Comparison of ENCODE assay signal across 25 cellular contexts in the genomic region with DNA sequence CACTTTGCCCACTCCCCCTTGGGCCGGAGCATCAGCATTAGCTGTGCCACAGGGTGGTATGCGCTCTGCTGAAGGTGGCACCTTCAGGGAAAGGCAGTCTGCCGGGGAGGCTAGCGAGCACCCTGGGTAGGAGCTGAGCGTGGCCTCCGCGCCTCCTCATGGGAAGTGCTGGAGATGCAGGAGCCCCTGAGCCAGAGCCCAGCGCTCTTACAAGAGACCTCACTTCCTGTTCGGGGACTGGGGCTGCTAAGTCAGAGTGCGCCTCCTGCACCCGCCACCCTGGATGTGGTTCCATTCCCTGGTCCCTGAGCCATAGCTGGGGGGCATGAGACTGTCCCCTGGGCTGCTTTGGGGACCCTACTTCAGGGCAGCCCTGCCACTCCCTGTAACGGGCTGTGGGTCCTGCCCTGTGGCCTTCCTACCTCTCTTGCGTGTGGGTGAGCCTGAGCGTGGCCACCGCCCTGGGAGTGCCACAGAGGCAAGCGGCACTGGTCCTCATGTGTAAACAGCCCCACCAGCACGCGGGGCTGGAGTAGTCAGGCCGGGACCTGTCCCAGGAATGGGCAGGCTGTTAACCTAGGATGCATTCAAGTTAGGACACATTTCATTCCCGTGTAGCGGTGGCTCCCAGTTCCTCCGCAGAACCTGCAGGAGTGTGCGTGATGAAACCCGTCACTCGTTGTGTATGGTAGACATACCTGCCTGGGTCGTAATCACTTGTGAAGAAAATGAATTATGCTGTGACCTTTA. TPM values are rescaled to one million over a fixed set of nuclear protein-coding genes. Genes with fewer than 3 reads are reported as not detected.
A peak's percentile ranks its signal among the peaks of the same experiment; 100 is the strongest.
DNase-seq lines count a peak whose midpoint lies in the region; ATAC-seq, FAIRE-seq and TF ChIP-seq lines count a peak whose summit lies in the region.
"Had no signal": no experiment of that assay in that cellular context is flagged by ENCODE, and none has a peak within 500 bp of the region (broad histone marks: within the 10 kb centered on the region; RNA-seq: fewer than 3 reads in every experiment).

No MANE protein-coding gene starts in this region.

- 61 to 73% methylated on average over 3 to 22 of the region's 26 CpGs for WGBS in transverse colon (ENCODE audit: low coverage in 1 of 2), 2 donors

- H3K9me1 ChIP-seq in keratinocyte (ENCODE audit: control insufficient read depth, extremely low read depth, insufficient read depth, low read length): no peaks in the 10 kb centered on the region

- no peak for TF ChIP-seq EP300 in transverse colon (IDR thresholded peaks at IDR 0.05; ENCODE audit: low read depth)

- no peak for TF ChIP-seq POLR2A in breast epithelium (IDR thresholded peaks at IDR 0.05)
- no peak for TF ChIP-seq POLR2A in transverse colon (IDR thresholded peaks at IDR 0.05)

- TF ChIP-seq CTCF in breast epithelium (IDR thresholded peaks at IDR 0.05) (no peak), keratinocyte (optimal IDR thresholded peaks at IDR 0.05 in 1 of 3, IDR thresholded peaks at IDR 0.05 in 1 of 3, conservative IDR thresholded peaks at IDR 0.05 in 1 of 3; ENCODE audit: extremely low read depth in 1 of 3, insufficient read depth in 2 of 3, low read length in 3 of 3) (no peak), transverse colon (IDR thresholded peaks at IDR 0.05) (no peak)

- DNase-seq in HPDE6-E6E7 (ENCODE audit: extremely low spot score): peak; percentile 84
- peak in 1 of 2 donors; percentile 81 for DNase-seq in breast epithelium (ENCODE audit: low spot score in 2 of 2)
- peak; percentile 95 for DNase-seq in keratinocyte (ENCODE audit: low read depth, low spot score)
- DNase-seq in transverse colon: peak; percentile 68
- no peak for DNase-seq in stimulated activated CD4-positive, alpha-beta T cell treated with anti-CD3 and anti-CD28 coated beads, Interleukin-2, amount 100 ng/mL, for 24 hours
- no peak for DNase-seq in RPMI8226
- no peak for DNase-seq in Karpas-422
- DNase-seq: ACHN; activated CD4-positive, alpha-beta T cell treated with anti-CD3 and anti-CD28 coated beads for 4 hours; activated effector memory CD4-positive, alpha-beta T cell treated with Interleukin-2 at 50 U/mL for 16 hours; aorta; caudate nucleus; DMS53; NCI-H1436 treated with DMSO at 0.1 percent for 48 hours; NCI-H2107; nephron progenitor cell; SHP77; spleen; stimulated activated CD4-positive, alpha-beta T cell treated with anti-CD3 and anti-CD28 coated beads, Interleukin-2, amount 100 ng/mL, for 48 hours had no signal

- intact Hi-C loops in breast epithelium (cut with DNase I; ENCODE audit: low total_unique reads): no loop called here
- intact Hi-C loops in transverse colon (cut with DNase I; ENCODE audit: low total_unique reads): no loop called here

- H3K4me1 ChIP-seq in breast epithelium (no peaks in the 10 kb centered on the region), keratinocyte (ENCODE audit: control insufficient read depth, extremely low read depth, insufficient read depth, low read length) (peaks cover 15% of the 10 kb centered on the region), transverse colon (peaks cover 2 to 15% (median 11%) of the 10 kb centered on the region in 4 donors), Karpas-422 (ENCODE audit: low read length) (no peaks in the 10 kb centered on the region)
- H3K4me1 ChIP-seq: pancreas had no signal

- H3K4me2 ChIP-seq in keratinocyte (ENCODE audit: control insufficient read depth, extremely low read depth, insufficient read depth, low read depth, low read length) (peak overlapping the region; percentile 45), Karpas-422 (ENCODE audit: low read depth, low read length, poor library complexity, severe bottlenecking) (no peak overlapping the region)

- peak; percentile 92 for FAIRE-seq in keratinocyte (lab: Jason Lieb, UNC)
- FAIRE-seq: endometrium, G401.6, islet of Langerhans, pancreas had no signal

- dilution Hi-C loops in keratinocyte (cut with MboI; ENCODE audit: extremely low pct_ligation_motif_present, low sequenced_read_pairs): no loop called here

- H3K27me3 ChIP-seq in breast epithelium: no peaks in the 10 kb centered on the region
- H3K27me3 ChIP-seq in keratinocyte (ENCODE audit: control insufficient read depth, extremely low read depth, insufficient read depth, low read length): no peaks in the 10 kb centered on the region
- H3K27me3 ChIP-seq in transverse colon: no peaks in the 10 kb centered on the region
- H3K27me3 ChIP-seq in Karpas-422 (ENCODE audit: low read length): no peaks in the 10 kb centered on the region
- H3K27me3 ChIP-seq: pancreas, spleen had no signal

- no peak for ATAC-seq in GM18498 (IDR thresholded peaks at IDR 0.05; ENCODE audit: unreplicated experiment)

- H3K27ac ChIP-seq in breast epithelium (peak overlapping the region; percentile 74 to 88), keratinocyte (ENCODE audit: control insufficient read depth, insufficient read depth, low read length) (peak overlapping the region; percentile 69), transverse colon (peak overlapping the region; percentile 14 to 54 (median 39)), Karpas-422 (ENCODE audit: low read length) (no peak overlapping the region)
- H3K27ac ChIP-seq: pancreas had no signal

- H3K9ac ChIP-seq in keratinocyte (ENCODE audit: control insufficient read depth, extremely low read depth, insufficient read depth, low read length) (peak overlapping the region; percentile 67), Karpas-422 (ENCODE audit: low read length) (no peak overlapping the region)

- H3K9me3 ChIP-seq in breast epithelium (no peaks in the 10 kb centered on the region), keratinocyte (ENCODE audit: control insufficient read depth, low read depth, low read length) (no peaks in the 10 kb centered on the region), transverse colon (no peaks in the 10 kb centered on the region), Karpas-422 (ENCODE audit: low read length) (no peaks in the 10 kb centered on the region)
- H3K9me3 ChIP-seq: pancreas, spleen had no signal

- in situ Hi-C loops in transverse colon (cut with MboI; ENCODE audit: low pct_ligation_motif_present in 1 of 4, low pct_unique_long_range_greater_than_20kb in 1 of 4, low sequenced_read_pairs in 3 of 4): loop anchor here in 1 of 4 donors (25.0 kb wide), 1 partner anchor 330 kb away; a partner anchor contains a TSS

- H4K20me1 ChIP-seq in keratinocyte (ENCODE audit: control insufficient read depth, extremely low read depth, insufficient read depth, low read length) (no peaks in the 10 kb centered on the region), Karpas-422 (ENCODE audit: insufficient read depth, low read depth, low read length) (no peaks in the 10 kb centered on the region)

- peak overlapping the region in 2 of 3 donors; percentile 18 to 19 for H3K4me3 ChIP-seq in breast epithelium
- H3K4me3 ChIP-seq in keratinocyte (ENCODE audit: control insufficient read depth in 2 of 3, extremely low read depth in 1 of 3, insufficient read depth in 2 of 3, low read depth in 1 of 3, low read length in 3 of 3): no peak overlapping the region
- H3K4me3 ChIP-seq in transverse colon: no peak overlapping the region
- no peak overlapping the region for H3K4me3 ChIP-seq in Karpas-422 (ENCODE audit: low read length)
- H3K4me3 ChIP-seq: lung, pancreas, spleen had no signal

- H3K36me3 ChIP-seq in breast epithelium (no peaks in the 10 kb centered on the region), keratinocyte (ENCODE audit: control insufficient read depth in 2 of 2, extremely low read depth in 1 of 2, insufficient read depth in 2 of 2, low read length in 2 of 2) (peaks cover 4 to 9% of the 10 kb centered on the region in 2 experiments), transverse colon (no peaks in the 10 kb centered on the region), Karpas-422 (ENCODE audit: insufficient read depth, low read length) (0 out of 2 replicates have a peak, but pooled peaks cover 7% of the 10 kb centered on the region)

- H3K79me2 ChIP-seq in keratinocyte (ENCODE audit: control insufficient read depth, insufficient read depth, low read length) (peaks cover 4% of the 10 kb centered on the region), Karpas-422 (ENCODE audit: low read length) (no peaks in the 10 kb centered on the region)

- H3K9me2 ChIP-seq in Karpas-422 (replicated peaks; ENCODE audit: insufficient read depth, low read length): no peaks in the 10 kb centered on the region

- H2AFZ ChIP-seq in keratinocyte (ENCODE audit: control insufficient read depth, low read length) (no peak overlapping the region), Karpas-422 (ENCODE audit: low read length) (no peak overlapping the region)

RNA-seq across cellular contexts. Expression of a gene that starts 19.4 kb away (rescaled TPM):
- 10 to 100 TPM; 26.5 to 41.9 (median 27.2) TPM for total RNA-seq in breast epithelium
- 20.6 to 26.1 TPM (median 24.8 TPM) in 3 replicates for polyA plus RNA-seq in keratinocyte
- polyA plus RNA-seq in keratinocyte (2011; ENCODE audit: low read depth): 35.0 TPM
- polyA plus RNA-seq in keratinocyte (2011; cell fraction: cytosol; rRNA removed): 19.4 and 29.1 TPM in 2 replicates
- polyA plus RNA-seq in keratinocyte (2011; cell fraction: nucleus; rRNA removed): 7.3 and 7.4 TPM in 2 replicates
- polyA plus RNA-seq in keratinocyte (2012; ENCODE audit: low replicate concordance): 43.4 and 43.6 TPM in 2 replicates
- 5.1 to 8.4 TPM (median 7.2 TPM) in 3 replicates for polyA minus RNA-seq in keratinocyte
- polyA minus RNA-seq in keratinocyte (2011; cell fraction: cytosol; rRNA and poly(A)+ RNA removed): 14.8 TPM
- polyA minus RNA-seq in keratinocyte (2011; cell fraction: nucleus; rRNA and poly(A)+ RNA removed): 3.4 and 8.8 TPM in 2 replicates
- total RNA-seq in transverse colon: 10 to 100 TPM in 2 of 4 donors, 1 to 10 TPM in 1, not detected in 1; 1.5 to 17.1 (median 15.2) TPM
- total RNA-seq in Karpas-422 (2014; rRNA removed; shearing (Covaris generic); ENCODE audit: low replicate concordance): 62.9 and 63.5 TPM in 2 replicates

RNA-seq across cellular contexts. Expression of a gene that starts 19.7 kb away (rescaled TPM):
- total RNA-seq in breast epithelium (10 to 100 TPM; 29.5 to 45.4 (median 38.5) TPM), transverse colon (10 to 100 TPM; 10.8 to 26.3 (median 23.9) TPM)
- 6.9 to 14.4 TPM (median 13.8 TPM) in 3 replicates for polyA plus RNA-seq in keratinocyte
- polyA plus RNA-seq in keratinocyte (2011; ENCODE audit: low read depth): 120 TPM
- 9.5 and 14.2 TPM in 2 replicates for polyA plus RNA-seq in keratinocyte (2011; cell fraction: cytosol; rRNA removed)
- 16.5 and 19.6 TPM in 2 replicates for polyA plus RNA-seq in keratinocyte (2011; cell fraction: nucleus; rRNA removed)
- polyA plus RNA-seq in keratinocyte (2012; ENCODE audit: low replicate concordance): 20.1 and 21.2 TPM in 2 replicates
- polyA minus RNA-seq in keratinocyte: 9.9 to 18.6 TPM (median 13.9 TPM) in 3 replicates
- 12.7 TPM for polyA minus RNA-seq in keratinocyte (2011; cell fraction: cytosol; rRNA and poly(A)+ RNA removed)
- polyA minus RNA-seq in keratinocyte (2011; cell fraction: nucleus; rRNA and poly(A)+ RNA removed): 9.3 and 17.5 TPM in 2 replicates
- 23.1 and 32.6 TPM in 2 replicates for total RNA-seq in Karpas-422 (2014; rRNA removed; shearing (Covaris generic); ENCODE audit: low replicate concordance)

RNA-seq across cellular contexts. Expression of a gene that starts 46.9 kb away (rescaled TPM):
- total RNA-seq in breast epithelium: 100 to 1,000 TPM; 222 to 275 (median 253) TPM
- 113 to 130 TPM (median 116 TPM) in 3 replicates for polyA plus RNA-seq in keratinocyte
- 78.8 TPM for polyA plus RNA-seq in keratinocyte (2011; ENCODE audit: low read depth)
- 85.3 and 98.2 TPM in 2 replicates for polyA plus RNA-seq in keratinocyte (2011; cell fraction: cytosol; rRNA removed)
- polyA plus RNA-seq in keratinocyte (2011; cell fraction: nucleus; rRNA removed): 375 and 378 TPM in 2 replicates
- polyA plus RNA-seq in keratinocyte (2012; ENCODE audit: low replicate concordance): 94.2 and 94.6 TPM in 2 replicates
- polyA minus RNA-seq in keratinocyte: 56.7 to 136 TPM (median 80.6 TPM) in 3 replicates
- polyA minus RNA-seq in keratinocyte (2011; cell fraction: cytosol; rRNA and poly(A)+ RNA removed): 107 TPM
- polyA minus RNA-seq in keratinocyte (2011; cell fraction: nucleus; rRNA and poly(A)+ RNA removed): 168 and 243 TPM in 2 replicates
- total RNA-seq in transverse colon: 100 to 1,000 TPM; 205 to 427 (median 291) TPM
- total RNA-seq in Karpas-422 (2014; rRNA removed; shearing (Covaris generic); ENCODE audit: low replicate concordance): 144 and 266 TPM in 2 replicates

RNA-seq across cellular contexts. Expression of a gene that starts 53.1 kb away (rescaled TPM):
- 10 to 100 TPM; 10.7 to 17.7 (median 11.3) TPM for total RNA-seq in breast epithelium
- polyA plus RNA-seq in keratinocyte: 4.4 to 8.9 TPM (median 5.9 TPM) in 3 replicates
- polyA plus RNA-seq in keratinocyte (2011; ENCODE audit: low read depth): 0.64 TPM
- 3.7 and 9.9 TPM in 2 replicates for polyA plus RNA-seq in keratinocyte (2011; cell fraction: cytosol; rRNA removed)
- 8.1 and 10.7 TPM in 2 replicates for polyA plus RNA-seq in keratinocyte (2011; cell fraction: nucleus; rRNA removed)
- 5.2 and 10.0 TPM in 2 replicates for polyA plus RNA-seq in keratinocyte (2012; ENCODE audit: low replicate concordance)
- 2.1 to 5.0 TPM (median 3.2 TPM) in 3 replicates for polyA minus RNA-seq in keratinocyte
- 8.8 TPM for polyA minus RNA-seq in keratinocyte (2011; cell fraction: cytosol; rRNA and poly(A)+ RNA removed)
- polyA minus RNA-seq in keratinocyte (2011; cell fraction: nucleus; rRNA and poly(A)+ RNA removed): 5.4 and 6.7 TPM in 2 replicates
- 10 to 100 TPM; 12.2 to 38.2 (median 14.1) TPM for total RNA-seq in transverse colon
- 8.0 and 30.8 TPM in 2 replicates for total RNA-seq in Karpas-422 (2014; rRNA removed; shearing (Covaris generic); ENCODE audit: low replicate concordance)

RNA-seq across cellular contexts. Expression of a gene that starts 59.5 kb away (rescaled TPM):
- total RNA-seq in breast epithelium (100 to 1,000 TPM in 1 of 3 donors, 10 to 100 TPM in 2; 61.6 to 305 (median 83.2) TPM), transverse colon (1,000 to 10,000 TPM in 3 of 4 donors, 100 to 1,000 TPM in 1; 504 to 5,877 (median 3,263) TPM)
- 8.2 to 60.7 TPM (median 10.0 TPM) in 3 replicates for polyA plus RNA-seq in keratinocyte
- polyA plus RNA-seq in keratinocyte (2011; ENCODE audit: low read depth): 94.1 TPM
- 15.4 and 80.5 TPM in 2 replicates for polyA plus RNA-seq in keratinocyte (2011; cell fraction: cytosol; rRNA removed)
- 49.1 and 79.4 TPM in 2 replicates for polyA plus RNA-seq in keratinocyte (2011; cell fraction: nucleus; rRNA removed)
- 16.1 and 59.8 TPM in 2 replicates for polyA plus RNA-seq in keratinocyte (2012; ENCODE audit: low replicate concordance)
- polyA minus RNA-seq in keratinocyte: 4.6 to 13.7 TPM (median 11.2 TPM) in 3 replicates
- polyA minus RNA-seq in keratinocyte (2011; cell fraction: cytosol; rRNA and poly(A)+ RNA removed): 58.3 TPM
- 7.6 and 11.1 TPM in 2 replicates for polyA minus RNA-seq in keratinocyte (2011; cell fraction: nucleus; rRNA and poly(A)+ RNA removed)
- total RNA-seq in Karpas-422 (2014; rRNA removed; shearing (Covaris generic); ENCODE audit: low replicate concordance): 30.4 and 55.2 TPM in 2 replicates

Comparison
In these comparisons a context has a peak if more than half of its experiments do, and no peak if none do; other contexts are left out.
1. DNase-seq: peak in HPDE6-E6E7 (single experiment), keratinocyte (single experiment) and transverse colon (single experiment); none in stimulated activated CD4-positive, alpha-beta T cell treated with anti-CD3 and anti-CD28 coated beads, Interleukin-2, amount 100 ng/mL, for 24 hours (0 of 2), RPMI8226 (single experiment) and Karpas-422 (single experiment).
2. H3K4me3 ChIP-seq: peak in breast epithelium (2 of 3); none in keratinocyte (0 of 3), transverse colon (0 of 4) and Karpas-422 (single experiment).